In the genomic region with DNA sequence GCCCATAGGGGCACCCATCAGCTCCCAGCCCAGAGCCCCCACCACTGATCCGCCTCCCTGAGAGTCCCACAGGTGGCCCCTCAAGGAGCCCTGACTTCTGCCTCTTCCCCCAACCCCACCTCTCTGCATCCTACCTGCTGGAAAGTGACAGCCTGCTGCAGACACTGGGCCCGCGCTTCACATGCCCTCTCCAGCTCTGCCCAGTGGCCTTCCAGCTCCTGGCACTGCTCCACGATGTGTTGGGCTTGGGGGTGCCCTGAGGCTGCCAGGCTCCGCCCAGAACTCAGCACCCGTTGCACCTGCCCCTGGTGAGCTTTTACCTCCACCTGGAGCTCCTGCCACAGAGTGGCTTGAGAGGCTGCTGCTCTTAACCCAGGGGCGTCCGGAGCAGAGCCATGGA, we compare ENCODE assay signal across 19 cellular contexts.
"Had no signal": no experiment of that assay in that cellular context is flagged by ENCODE, and none has a peak within 500 bp of the region (broad histone marks: within the 10 kb centered on the region; RNA-seq: fewer than 3 reads in every experiment).

No MANE protein-coding gene starts in this region.

- DNase-seq: activated CD8-positive, alpha-beta memory T cell treated with anti-CD3 and anti-CD28 coated beads for 24 hours; activated CD8-positive, alpha-beta memory T cell treated with anti-CD3 and anti-CD28 coated beads, Interleukin-2, amount 50 U/mL, for 48 hours; activated gamma-delta T cell; activated T-cell treated with anti-CD3 and anti-CD28 coated beads, Interleukin-2, amount 50 U/mL, for 48 hours; adrenal gland; effector CD4-positive, alpha-beta T cell; heart left ventricle; left ventricle myocardium superior; nephron progenitor cell; occipital lobe; posterior cingulate gyrus; sigmoid colon; stimulated activated CD4-positive, alpha-beta T cell treated with anti-CD3 and anti-CD28 coated beads, Interleukin-4, amount 100 ng/mL, for 4 hours; stimulated activated naive B cell treated with anti-CD40 and anti-IgM and Interleukin-4, amounts not matched to agents 10 μg/mL and 1 μg/mL and 100 μg/mL, for 72 hours; upper lobe of right lung had no signal

- ATAC-seq: activated CD4-positive, CD25-positive, alpha-beta regulatory T cell treated with anti-CD3 and anti-CD28 coated beads, Interleukin-2, amount 50 U/mL, for 24 hours; activated naive CD4-positive, alpha-beta T cell treated with anti-CD3 and anti-CD28 coated beads, Interleukin-2, amount 50 U/mL, for 72 hours; esophagus mucosa; gastroesophageal sphincter; heart left ventricle; left ventricle myocardium superior; stimulated activated naive B cell treated with anti-CD40 and anti-IgM and Interleukin-4, amounts not matched to agents 10 μg/mL and 1 μg/mL and 100 μg/mL, for 72 hours; upper lobe of right lung had no signal
